ENCODE assay signal across 1 cellular context in genomic region chr9:38338359-38339014, GRCh38.
TF ChIP-seq lines count a peak whose summit lies in the region.

No MANE protein-coding gene starts in this region.

TF ChIP-seq in HCT116, 20 proteins besides CTCF, POLR2A, EP300 and RAD21 (continued from another document):
- TF ChIP-seq, protein P1, sequence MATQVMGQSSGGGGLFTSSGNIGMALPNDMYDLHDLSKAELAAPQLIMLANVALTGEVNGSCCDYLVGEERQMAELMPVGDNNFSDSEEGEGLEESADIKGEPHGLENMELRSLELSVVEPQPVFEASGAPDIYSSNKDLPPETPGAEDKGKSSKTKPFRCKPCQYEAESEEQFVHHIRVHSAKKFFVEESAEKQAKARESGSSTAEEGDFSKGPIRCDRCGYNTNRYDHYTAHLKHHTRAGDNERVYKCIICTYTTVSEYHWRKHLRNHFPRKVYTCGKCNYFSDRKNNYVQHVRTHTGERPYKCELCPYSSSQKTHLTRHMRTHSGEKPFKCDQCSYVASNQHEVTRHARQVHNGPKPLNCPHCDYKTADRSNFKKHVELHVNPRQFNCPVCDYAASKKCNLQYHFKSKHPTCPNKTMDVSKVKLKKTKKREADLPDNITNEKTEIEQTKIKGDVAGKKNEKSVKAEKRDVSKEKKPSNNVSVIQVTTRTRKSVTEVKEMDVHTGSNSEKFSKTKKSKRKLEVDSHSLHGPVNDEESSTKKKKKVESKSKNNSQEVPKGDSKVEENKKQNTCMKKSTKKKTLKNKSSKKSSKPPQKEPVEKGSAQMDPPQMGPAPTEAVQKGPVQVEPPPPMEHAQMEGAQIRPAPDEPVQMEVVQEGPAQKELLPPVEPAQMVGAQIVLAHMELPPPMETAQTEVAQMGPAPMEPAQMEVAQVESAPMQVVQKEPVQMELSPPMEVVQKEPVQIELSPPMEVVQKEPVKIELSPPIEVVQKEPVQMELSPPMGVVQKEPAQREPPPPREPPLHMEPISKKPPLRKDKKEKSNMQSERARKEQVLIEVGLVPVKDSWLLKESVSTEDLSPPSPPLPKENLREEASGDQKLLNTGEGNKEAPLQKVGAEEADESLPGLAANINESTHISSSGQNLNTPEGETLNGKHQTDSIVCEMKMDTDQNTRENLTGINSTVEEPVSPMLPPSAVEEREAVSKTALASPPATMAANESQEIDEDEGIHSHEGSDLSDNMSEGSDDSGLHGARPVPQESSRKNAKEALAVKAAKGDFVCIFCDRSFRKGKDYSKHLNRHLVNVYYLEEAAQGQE (IDR thresholded peaks at IDR 0.05; ENCODE audit: low read depth): no peak
- TF ChIP-seq EZH2 (IDR thresholded peaks at IDR 0.05) (no peak), ZFX (IDR thresholded peaks at IDR 0.05) (no peak), EGR1 (IDR thresholded peaks at IDR 0.05; ENCODE audit: low read depth) (no peak), EZH2phosphoT487 (IDR thresholded peaks at IDR 0.05; ENCODE audit: borderline replicate concordance) (no peak), MAX (IDR thresholded peaks at IDR 0.05) (no peak), SIN3A (IDR thresholded peaks at IDR 0.05; ENCODE audit: low read depth) (no peak), TCF7L2 (IDR thresholded peaks at IDR 0.05; ENCODE audit: borderline replicate concordance, extremely low read depth, insufficient read depth, insufficient read length) (no peak), ELF1 (IDR thresholded peaks at IDR 0.05; ENCODE audit: borderline replicate concordance, low read depth) (no peak), SP1 (IDR thresholded peaks at IDR 0.05; ENCODE audit: low read depth) (no peak), CEBPB (IDR thresholded peaks at IDR 0.05; ENCODE audit: low read depth) (no peak), CBX3 (IDR thresholded peaks at IDR 0.05; ENCODE audit: low read depth) (no peak), POLR2AphosphoS5 (IDR thresholded peaks at IDR 0.05; ENCODE audit: low read depth, low read length) (no peak), JUND (IDR thresholded peaks at IDR 0.05) (no peak), SRF (IDR thresholded peaks at IDR 0.05; ENCODE audit: low read depth) (no peak), YY1 (IDR thresholded peaks at IDR 0.05; ENCODE audit: extremely low read depth, insufficient replicate concordance, low read depth, low read length) (no peak), FOSL1 (IDR thresholded peaks at IDR 0.05; ENCODE audit: low read depth) (no peak), ZBTB33 (IDR thresholded peaks at IDR 0.05; ENCODE audit: extremely low read depth, insufficient replicate concordance, low read length) (no peak)
